In genomic region chr3:101591071-101591470, GRCh38 we compare ENCODE assay signal across 13 cellular contexts.
"Had no signal": no experiment of that assay in that cellular context is flagged by ENCODE, and none has a peak within 500 bp of the region (broad histone marks: within the 10 kb centered on the region; RNA-seq: fewer than 3 reads in every experiment).

No MANE protein-coding gene starts in this region.

- H3K4me3 ChIP-seq: gastroesophageal sphincter had no signal

- H3K27me3 ChIP-seq: brain microvascular endothelial cell, gastroesophageal sphincter had no signal

- H3K4me3 Mint-ChIP-seq: activated naive CD8-positive, alpha-beta T cell treated with anti-CD3 and anti-CD28 coated beads, Interleukin-2, amount 10 ng/mL, durations not matched to agents 7 days and 5 days; endodermal cell; naive B cell; stimulated activated memory B cell treated with anti-CD40 and anti-IgM and Interleukin-4, amounts not matched to agents 10 μg/mL and 1 μg/mL and 100 μg/mL, for 72 hours had no signal

- ATAC-seq: gastroesophageal sphincter; left lobe of liver; stimulated activated memory B cell treated with anti-CD40 and anti-IgM and Interleukin-4, amounts not matched to agents 10 μg/mL and 1 μg/mL and 100 μg/mL, for 72 hours had no signal

- H3K9me3 ChIP-seq: gastroesophageal sphincter had no signal

- H3K9me3 Mint-ChIP-seq: activated naive CD8-positive, alpha-beta T cell treated with anti-CD3 and anti-CD28 coated beads, Interleukin-2, amount 10 ng/mL, durations not matched to agents 7 days and 5 days; endodermal cell; naive B cell; stimulated activated memory B cell treated with anti-CD40 and anti-IgM and Interleukin-4, amounts not matched to agents 10 μg/mL and 1 μg/mL and 100 μg/mL, for 72 hours had no signal

- H3K4me1 Mint-ChIP-seq: endodermal cell had no signal

- H3K27me3 Mint-ChIP-seq: activated naive CD8-positive, alpha-beta T cell treated with anti-CD3 and anti-CD28 coated beads, Interleukin-2, amount 10 ng/mL, durations not matched to agents 7 days and 5 days; naive B cell; stimulated activated memory B cell treated with anti-CD40 and anti-IgM and Interleukin-4, amounts not matched to agents 10 μg/mL and 1 μg/mL and 100 μg/mL, for 72 hours had no signal

- H3K27ac Mint-ChIP-seq: activated naive CD8-positive, alpha-beta T cell treated with anti-CD3 and anti-CD28 coated beads, Interleukin-2, amount 10 ng/mL, durations not matched to agents 7 days and 5 days; endodermal cell; stimulated activated memory B cell treated with anti-CD40 and anti-IgM and Interleukin-4, amounts not matched to agents 10 μg/mL and 1 μg/mL and 100 μg/mL, for 72 hours had no signal

- H3K27ac ChIP-seq: brain microvascular endothelial cell, gastroesophageal sphincter had no signal

- DNase-seq: activated CD4-positive, alpha-beta T cell treated with anti-CD3 and anti-CD28 coated beads for 48 hours; activated naive CD8-positive, alpha-beta T cell treated with anti-CD3 and anti-CD28 coated beads, Interleukin-2, amount 10 ng/mL, durations not matched to agents 7 days and 5 days; anterior cingulate cortex; brain microvascular endothelial cell; endodermal cell; mammary epithelial cell; naive B cell; stimulated activated CD4-positive, alpha-beta T cell treated with anti-CD3 and anti-CD28 coated beads, Interleukin-2, amount 100 ng/mL, for 48 hours; T-helper 2 cell; trophoblast cell had no signal
